ENCODE assay signal across 8 cellular contexts in genomic region chr20:45041464-45042337, GRCh38. TPM values are rescaled to one million over a fixed set of nuclear protein-coding genes. Genes with fewer than 3 reads are reported as not detected.
DNase-seq lines count a peak whose midpoint lies in the region; ATAC-seq and TF ChIP-seq lines count a peak whose summit lies in the region.

No MANE protein-coding gene starts in this region.

- TF ChIP-seq CTCF in MCF 10A (IDR thresholded peaks at IDR 0.05; ENCODE audit: unreplicated experiment) (no peak), breast epithelium (IDR thresholded peaks at IDR 0.05) (no peak)

- H3K27me3 ChIP-seq in breast epithelium, result no peaks in the 10 kb centered on the region

- peak in 3 of 4 experiments; percentile 60 to 79 (median 62) for ATAC-seq in T-cell (replicated peaks in 1 of 4)
- ATAC-seq in HG03159 (IDR thresholded peaks at IDR 0.05; ENCODE audit: unreplicated experiment), result no peak
- ATAC-seq in GM21367 (IDR thresholded peaks at IDR 0.05; ENCODE audit: unreplicated experiment), result no peak

- BruUV-seq in MCF 10A (replicated peaks; lab: Mats Ljungman, UMichigan), result TSS peak; percentile 65

- H3K27me3 Mint-ChIP-seq in MCF 10A (ENCODE audit: insufficient read depth, unreplicated experiment) (no peaks in the 10 kb centered on the region), T-cell (no peaks in the 10 kb centered on the region)

- CTCF ChIA-PET in MCF 10A (lab: Yijun Ruan, JAX) (interaction anchor here (0.6 to 5.5 kb wide), 12 partner anchors 12 to 270 kb away, joined by 3 to 247 read pairs (median 20); partner anchors contain the start of gene KCNS1), T-cell (lab: Charles Lee) (interaction anchor here (0.5 to 2.2 kb wide), 9 partner anchors 9 to 731 kb away, joined by 3 to 12 read pairs (median 3); partner anchors contain the start of gene FITM2 (in 1 of the 2))

- no peaks in the 10 kb centered on the region for H3K9me3 ChIP-seq in breast epithelium

- H3K9me3 Mint-ChIP-seq in MCF 10A (ENCODE audit: unreplicated experiment) (no peaks in the 10 kb centered on the region), T-cell (no peaks in the 10 kb centered on the region)

- H3K27ac Mint-ChIP-seq in MCF 10A (ENCODE audit: low read depth, unreplicated experiment) (peak overlapping the region; percentile 99), T-cell (peak overlapping the region; percentile 89 to 93)

- H3K4me1 ChIP-seq in breast epithelium, result peaks cover 0 to 6% of the 10 kb centered on the region in 2 donors

- intact Hi-C loops in MCF 10A (cut with micrococcal nuclease), result loop anchor here (5.0 to 10.0 kb wide), 2 partner anchors 271 to 393 kb away; no protein-coding TSS in a partner anchor
- intact Hi-C loops in breast epithelium (cut with DNase I; ENCODE audit: low total_unique reads), result no loop called here

- no peak overlapping the region for H3K4me3 ChIP-seq in breast epithelium

- no peak overlapping the region for H3K27ac ChIP-seq in breast epithelium

- POLR2A ChIA-PET in MCF 10A (lab: Yijun Ruan, JAX) (interaction anchor here (0.6 to 4.7 kb wide), 25 partner anchors 9 to 1364 kb away, joined by 3 to 43 read pairs (median 4); partner anchors contain the start of genes STK4 and TOMM34), T-cell (lab: Charles Lee) (interaction anchor here (0.6 kb wide), 3 partner anchors 12 to 1583 kb away, joined by 3 to 6 read pairs (median 3); no protein-coding TSS in a partner anchor)

- DNase-seq in MCF 10A (ENCODE audit: unreplicated experiment) (peak; percentile 90), breast epithelium (ENCODE audit: low spot score in 2 of 2) (no peak), T-cell (no peak), glomerular visceral epithelial cell (ENCODE audit: extremely low spot score) (peak; percentile 30), G401 (ENCODE audit: low spot score) (no peak)
- no peak for DNase-seq in stimulated activated CD4-positive, alpha-beta T cell treated with anti-CD3 and anti-CD28 coated beads, Interleukin-15, amount 100 ng/mL, for 24 hours

- H3K36me3 ChIP-seq in breast epithelium, result no peaks in the 10 kb centered on the region

- in situ Hi-C loops in G401 (cut with HindIII; ENCODE audit: low sequenced_read_pairs), result no loop called here

- H3K36me3 Mint-ChIP-seq in MCF 10A (ENCODE audit: insufficient read depth, unreplicated experiment), result peaks cover 2% of the 10 kb centered on the region
- peaks cover 40% of the 10 kb centered on the region for H3K36me3 Mint-ChIP-seq in T-cell

- H3K4me3 Mint-ChIP-seq in MCF 10A (ENCODE audit: unreplicated experiment) (peak overlapping the region; percentile 52), T-cell (peak overlapping the region in 1 of 3 donors; percentile 13)

- H3K4me1 Mint-ChIP-seq in MCF 10A (ENCODE audit: insufficient read depth, unreplicated experiment), result peaks cover 50% of the 10 kb centered on the region
- H3K4me1 Mint-ChIP-seq in T-cell, result peaks cover 72 to 79% (median 78%) of the 10 kb centered on the region in 3 donors

- no peak for TF ChIP-seq POLR2A in breast epithelium (IDR thresholded peaks at IDR 0.05)

RNA-seq across cellular contexts. Expression of gene KCNS1, which starts 59.2 kb away (rescaled TPM):
- total RNA-seq in MCF 10A (2022) (not detected in 2 replicates), breast epithelium (under 1 TPM in 1 of 3 donors, not detected in 2; 0.44 TPM), T-cell (under 1 TPM in 1 of 5 donors, not detected in 4; 0.09 TPM)
- total RNA-seq in G401 (2014; rRNA removed; shearing (Covaris generic)), result not detected in 2 replicates

Comparison
In these comparisons a context has a peak if more than half of its experiments do, and no peak if none do; other contexts are left out.
1. DNase-seq: peak in MCF 10A (single experiment) and glomerular visceral epithelial cell (single experiment); none in breast epithelium (0 of 2), T-cell (0 of 34), G401 (single experiment) and stimulated activated CD4-positive, alpha-beta T cell treated with anti-CD3 and anti-CD28 coated beads, Interleukin-15, amount 100 ng/mL, for 24 hours (single experiment).
2. ATAC-seq: peak in T-cell (3 of 4); none in HG03159 (single experiment) and GM21367 (single experiment).